ENCODE assay signal across 12 cellular contexts in the genomic region with DNA sequence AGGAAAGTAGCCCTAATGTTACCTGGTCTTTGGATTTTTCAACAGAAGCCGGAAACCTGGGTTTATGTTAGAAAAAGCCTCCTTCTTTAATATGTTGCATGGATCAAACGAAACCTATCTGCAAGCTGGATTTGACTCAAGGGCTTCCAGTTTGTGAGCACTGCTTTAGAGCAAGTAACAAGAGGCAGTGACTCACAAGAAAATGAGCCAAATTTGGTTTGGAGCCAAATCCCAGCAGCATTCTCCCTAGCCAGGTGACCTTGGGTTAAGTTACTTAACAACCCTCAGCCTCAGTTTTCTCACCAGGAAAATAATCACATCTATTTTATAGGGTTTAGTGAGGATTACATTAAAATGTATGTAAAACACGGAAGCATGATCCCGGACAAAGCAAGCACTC.
DNase-seq lines count a peak whose midpoint lies in the region; ATAC-seq and TF ChIP-seq lines count a peak whose summit lies in the region.
"Had no signal": no experiment of that assay in that cellular context is flagged by ENCODE, and none has a peak within 500 bp of the region (broad histone marks: within the 10 kb centered on the region; RNA-seq: fewer than 3 reads in every experiment).

No MANE protein-coding gene starts in this region.

- H3K27ac Mint-ChIP-seq in type B pancreatic cell: no peak overlapping the region
- no peak overlapping the region for H3K27ac Mint-ChIP-seq in activated naive CD4-positive, alpha-beta T cell treated with anti-CD3 and anti-CD28 coated beads, Interleukin-2, amount 50 U/mL, for 72 hours
- H3K27ac Mint-ChIP-seq: B cell had no signal

- H3K4me3 Mint-ChIP-seq in type B pancreatic cell: peak overlapping the region; percentile 19
- H3K4me3 Mint-ChIP-seq: B cell had no signal

- TF ChIP-seq CTCF in adrenal gland (IDR thresholded peaks at IDR 0.05) (no peak), type B pancreatic cell (conservative IDR thresholded peaks at IDR 0.05) (no peak)

- peaks cover 8% of the 10 kb centered on the region for H3K36me3 Mint-ChIP-seq in type B pancreatic cell
- H3K36me3 Mint-ChIP-seq in activated naive CD4-positive, alpha-beta T cell treated with anti-CD3 and anti-CD28 coated beads, Interleukin-2, amount 50 U/mL, for 72 hours: peaks cover 0 to 6% of the 10 kb centered on the region in 2 donors

- H3K4me1 ChIP-seq in adrenal gland (replicated peaks in 1 of 2): peaks cover 0 to 32% of the 10 kb centered on the region in 2 donors

- no peak for TF ChIP-seq POLR2A in adrenal gland (IDR thresholded peaks at IDR 0.05)

- DNase-seq in NCI-H2196 (lab: John Stamatoyannopoulos, UW; ENCODE audit: unreplicated experiment): peak; percentile 1
- DNase-seq in NCI-H2196 treated with DMSO at 0.1 percent for 48 hours (lab: John Stamatoyannopoulos, UW; ENCODE audit: unreplicated experiment): no peak
- peak; percentile 63 to 83 (median 75) for DNase-seq in adrenal gland
- DNase-seq in iris pigment epithelial cell (ENCODE audit: low read depth): peak; percentile 97
- DNase-seq in type B pancreatic cell (ENCODE audit: extremely low spot score, unreplicated experiment): no peak
- DNase-seq in activated naive CD4-positive, alpha-beta T cell treated with anti-CD3 and anti-CD28 coated beads, Interleukin-2, amount 50 U/mL, for 72 hours (ENCODE audit: low spot score in 2 of 2): no peak
- DNase-seq in stimulated activated CD4-positive, alpha-beta T cell treated with anti-CD3 and anti-CD28 coated beads, Interleukin-2, amount 100 ng/mL, for 48 hours: no peak
- DNase-seq: effector memory CD4-positive, alpha-beta T cell; NCI-H446 treated with DMSO at 0.1 percent for 48 hours; stimulated activated CD4-positive, alpha-beta T cell treated with anti-CD3 and anti-CD28 coated beads, Interleukin-4, amount 100 ng/mL, for 1 hour had no signal

- H3K27ac ChIP-seq in adrenal gland: no peak overlapping the region

- no peak overlapping the region for H3K4me3 ChIP-seq in adrenal gland

- no peaks in the 10 kb centered on the region for H3K9me3 Mint-ChIP-seq in type B pancreatic cell
- H3K9me3 Mint-ChIP-seq in activated naive CD4-positive, alpha-beta T cell treated with anti-CD3 and anti-CD28 coated beads, Interleukin-2, amount 50 U/mL, for 72 hours: peaks cover 0 to 11% of the 10 kb centered on the region in 2 donors

- H3K36me3 ChIP-seq in adrenal gland (replicated peaks in 1 of 2): no peaks in the 10 kb centered on the region

- peaks cover 48% of the 10 kb centered on the region for H3K27me3 Mint-ChIP-seq in type B pancreatic cell

- peaks cover 67% of the 10 kb centered on the region for H3K4me1 Mint-ChIP-seq in type B pancreatic cell (ENCODE audit: unreplicated experiment)
- H3K4me1 Mint-ChIP-seq: B cell had no signal

- intact Hi-C loops in adrenal gland (cut with DNase I): no loop called here

- 39 to 47% (median 45%) methylated on average over 4 of the region's 4 CpGs for WGBS in adrenal gland, 4 donors

- ATAC-seq in activated naive CD4-positive, alpha-beta T cell treated with anti-CD3 and anti-CD28 coated beads, Interleukin-2, amount 50 U/mL, for 72 hours: no peak
- ATAC-seq in HG03045 (IDR thresholded peaks at IDR 0.05; ENCODE audit: unreplicated experiment): no peak

- no peaks in the 10 kb centered on the region for H3K9me3 ChIP-seq in adrenal gland (replicated peaks in 1 of 3)

- H3K27me3 ChIP-seq in adrenal gland: peaks cover 4% of the 10 kb centered on the region

Comparison
In these comparisons a context has a peak if more than half of its experiments do, and no peak if none do; other contexts are left out.
1. DNase-seq: peak in NCI-H2196 (single experiment), adrenal gland (7 of 7) and iris pigment epithelial cell (single experiment); none in NCI-H2196 treated with DMSO at 0.1 percent for 48 hours (single experiment), type B pancreatic cell (single experiment), activated naive CD4-positive, alpha-beta T cell treated with anti-CD3 and anti-CD28 coated beads, Interleukin-2, amount 50 U/mL, for 72 hours (0 of 2) and stimulated activated CD4-positive, alpha-beta T cell treated with anti-CD3 and anti-CD28 coated beads, Interleukin-2, amount 100 ng/mL, for 48 hours (0 of 2).